Comparison of ENCODE assay signal across 34 cellular contexts in the genomic region with DNA sequence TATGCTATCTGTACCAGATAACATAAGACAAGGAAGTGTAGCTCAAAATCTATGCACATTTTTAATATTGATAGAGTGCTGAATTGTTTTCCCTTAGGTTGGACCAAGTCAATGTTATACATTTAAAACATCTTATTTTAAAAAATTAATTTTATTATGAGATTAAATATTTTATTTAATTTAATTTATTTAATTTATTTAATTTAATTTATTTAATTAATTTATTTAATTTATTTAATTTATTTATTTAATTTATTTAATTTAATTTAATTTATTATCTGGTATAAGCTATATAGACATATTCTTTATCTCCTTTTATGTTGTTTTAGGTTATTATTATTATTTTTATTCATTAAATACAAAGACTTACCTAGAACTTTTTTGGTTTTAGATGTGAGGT.
"Had no signal": no experiment of that assay in that cellular context is flagged by ENCODE, and none has a peak within 500 bp of the region (broad histone marks: within the 10 kb centered on the region; RNA-seq: fewer than 3 reads in every experiment).

No MANE protein-coding gene starts in this region.

- H3K4me1 Mint-ChIP-seq: activated B cell treated with CpG ODN at 0.5 μM for 24 hours; activated CD8-positive, alpha-beta memory T cell treated with anti-CD3 and anti-CD28 coated beads, Interleukin-2, amount 10 ng/mL, durations not matched to agents 7 days and 5 days; activated naive CD4-positive, alpha-beta T cell treated with anti-CD3 and anti-CD28 coated beads, Interleukin-2, amount 50 U/mL, for 24 hours; activated naive CD8-positive, alpha-beta T cell treated with anti-CD3 and anti-CD28 coated beads for 36 hours; activated naive CD8-positive, alpha-beta T cell treated with anti-CD3 and anti-CD28 coated beads, Interleukin-2, amount 50 U/mL, for 24 hours had no signal

- H3K4me1 ChIP-seq: adrenal gland, colonic mucosa, esophagus muscularis mucosa, foreskin keratinocyte, gastroesophageal sphincter had no signal

- H3K9me3 Mint-ChIP-seq: dendritic cell treated with granulocyte-macrophage colony-stimulating factor and Interleukin-4, amounts not matched to agents 40 ng/mL and 50 ng/mL, for 4 days; endodermal cell had no signal

- H3K36me3 Mint-ChIP-seq: activated CD8-positive, alpha-beta memory T cell treated with anti-CD3 and anti-CD28 coated beads, Interleukin-2, amount 10 ng/mL, durations not matched to agents 7 days and 5 days; activated naive CD4-positive, alpha-beta T cell treated with anti-CD3 and anti-CD28 coated beads, Interleukin-2, amount 50 U/mL, for 24 hours; activated naive CD8-positive, alpha-beta T cell treated with anti-CD3 and anti-CD28 coated beads for 36 hours had no signal

- H3K36me3 ChIP-seq: adrenal gland, colonic mucosa, esophagus muscularis mucosa, gastroesophageal sphincter had no signal

- DNase-seq: activated B cell treated with CpG ODN at 0.5 μM for 24 hours; activated CD4-positive, alpha-beta T cell treated with anti-CD3 and anti-CD28 coated beads for 48 hours; activated CD4-positive, alpha-beta T cell treated with anti-CD3 and anti-CD28 coated beads, Interleukin-2, amount 50 U/mL, for 1 hour; activated CD4-positive, alpha-beta T cell treated with anti-CD3 and anti-CD28 coated beads, Interleukin-2, amount 50 U/mL, for 48 hours; activated CD8-positive, alpha-beta memory T cell treated with anti-CD3 and anti-CD28 coated beads, Interleukin-2, amount 10 ng/mL, durations not matched to agents 7 days and 5 days; activated CD8-positive, alpha-beta memory T cell treated with anti-CD3 and anti-CD28 coated beads, Interleukin-2, amount 50 U/mL, for 4 hours; activated CD8-positive, alpha-beta T cell treated with anti-CD3 and anti-CD28 coated beads for 36 hours; activated effector memory CD4-positive, alpha-beta T cell treated with anti-CD3 and anti-CD28 coated beads, Interleukin-2, amount 50 U/mL, for 16 hours; activated naive CD4-positive, alpha-beta T cell treated with anti-CD3 and anti-CD28 coated beads for 36 hours; activated naive CD8-positive, alpha-beta T cell treated with anti-CD3 and anti-CD28 coated beads for 36 hours; activated naive CD8-positive, alpha-beta T cell treated with anti-CD3 and anti-CD28 coated beads, Interleukin-2, amount 50 U/mL, for 24 hours; activated T-cell treated with anti-CD3 and anti-CD28 coated beads, Interleukin-2, amount 50 U/mL, for 1 hour; activated T-cell treated with anti-CD3 and anti-CD28 coated beads, Interleukin-2, amount 50 U/mL, for 48 hours; adrenal gland; amygdala; aorta; body of pancreas; caudate nucleus; colonic mucosa; dorsolateral prefrontal cortex; effector memory CD4-positive, alpha-beta T cell; endodermal cell; erythroblast; foreskin keratinocyte; hippocampal formation; T-helper 2 cell had no signal

- H3K27me3 ChIP-seq: adrenal gland, body of pancreas, colonic mucosa, dorsolateral prefrontal cortex, esophagus muscularis mucosa, foreskin keratinocyte, gastroesophageal sphincter had no signal

- H3K4me3 ChIP-seq: adrenal gland, body of pancreas, colonic mucosa, dorsolateral prefrontal cortex, esophagus muscularis mucosa, gastroesophageal sphincter had no signal

- H3K27ac ChIP-seq: adrenal gland, body of pancreas, colonic mucosa, dorsolateral prefrontal cortex, esophagus muscularis mucosa, foreskin keratinocyte, gastroesophageal sphincter, VCaP had no signal

- H3K4me3 Mint-ChIP-seq: activated B cell treated with CpG ODN at 0.5 μM for 24 hours; activated CD8-positive, alpha-beta memory T cell treated with anti-CD3 and anti-CD28 coated beads, Interleukin-2, amount 10 ng/mL, durations not matched to agents 7 days and 5 days; activated CD8-positive, alpha-beta T cell treated with anti-CD3 and anti-CD28 coated beads for 36 hours; activated naive CD4-positive, alpha-beta T cell treated with anti-CD3 and anti-CD28 coated beads for 36 hours; activated naive CD4-positive, alpha-beta T cell treated with anti-CD3 and anti-CD28 coated beads, Interleukin-2, amount 50 U/mL, for 24 hours; activated naive CD8-positive, alpha-beta T cell treated with anti-CD3 and anti-CD28 coated beads for 36 hours; activated naive CD8-positive, alpha-beta T cell treated with anti-CD3 and anti-CD28 coated beads, Interleukin-2, amount 50 U/mL, for 24 hours; activated T-helper 1 cell treated with anti-CD3 and anti-CD28 coated beads, Interleukin-12 subunit alpha, Interleukin-12 subunit beta, Interleukin-2, Interleukin-4 antibody, amounts not matched to agents 30 ng/mL and 10 ng/mL and 1 ng/mL, durations not matched to agents 14 hours and 24 hours and 36 hours; dendritic cell treated with granulocyte-macrophage colony-stimulating factor and Interleukin-4, amounts not matched to agents 40 ng/mL and 50 ng/mL, for 4 days; endodermal cell had no signal

- H3K27me3 Mint-ChIP-seq: activated B cell treated with CpG ODN at 0.5 μM for 24 hours; activated CD8-positive, alpha-beta memory T cell treated with anti-CD3 and anti-CD28 coated beads, Interleukin-2, amount 10 ng/mL, durations not matched to agents 7 days and 5 days; activated CD8-positive, alpha-beta T cell treated with anti-CD3 and anti-CD28 coated beads for 36 hours; activated naive CD4-positive, alpha-beta T cell treated with anti-CD3 and anti-CD28 coated beads, Interleukin-2, amount 50 U/mL, for 24 hours; activated naive CD8-positive, alpha-beta T cell treated with anti-CD3 and anti-CD28 coated beads for 36 hours; activated naive CD8-positive, alpha-beta T cell treated with anti-CD3 and anti-CD28 coated beads, Interleukin-2, amount 50 U/mL, for 24 hours; dendritic cell treated with granulocyte-macrophage colony-stimulating factor and Interleukin-4, amounts not matched to agents 40 ng/mL and 50 ng/mL, for 4 days had no signal

- H3K27ac Mint-ChIP-seq: activated B cell treated with CpG ODN at 0.5 μM for 24 hours; activated CD8-positive, alpha-beta memory T cell treated with anti-CD3 and anti-CD28 coated beads, Interleukin-2, amount 10 ng/mL, durations not matched to agents 7 days and 5 days; activated CD8-positive, alpha-beta T cell treated with anti-CD3 and anti-CD28 coated beads for 36 hours; activated naive CD4-positive, alpha-beta T cell treated with anti-CD3 and anti-CD28 coated beads for 36 hours; activated naive CD4-positive, alpha-beta T cell treated with anti-CD3 and anti-CD28 coated beads, Interleukin-2, amount 50 U/mL, for 24 hours; activated naive CD8-positive, alpha-beta T cell treated with anti-CD3 and anti-CD28 coated beads for 36 hours; activated naive CD8-positive, alpha-beta T cell treated with anti-CD3 and anti-CD28 coated beads, Interleukin-2, amount 50 U/mL, for 24 hours; activated T-helper 1 cell treated with anti-CD3 and anti-CD28 coated beads, Interleukin-12 subunit alpha, Interleukin-12 subunit beta, Interleukin-2, Interleukin-4 antibody, amounts not matched to agents 30 ng/mL and 10 ng/mL and 1 ng/mL, durations not matched to agents 14 hours and 24 hours and 36 hours; activated T-helper 2 cell treated with anti-CD3 and anti-CD28 coated beads, Interferon-gamma antibody, Interleukin-2, Interleukin-4, amounts not matched to agents 10 μg/mL and 5 μg/mL and 100 μg/mL, durations not matched to agents 14 hours and 24 hours and 36 hours; dendritic cell treated with granulocyte-macrophage colony-stimulating factor and Interleukin-4, amounts not matched to agents 40 ng/mL and 50 ng/mL, for 4 days; endodermal cell had no signal

- H3K9me3 ChIP-seq: adrenal gland, body of pancreas, colonic mucosa, esophagus muscularis mucosa, gastroesophageal sphincter had no signal

- ATAC-seq: activated CD4-positive, CD25-positive, alpha-beta regulatory T cell treated with anti-CD3 and anti-CD28 coated beads, Interleukin-2, amount 50 U/mL, for 24 hours; activated CD8-positive, alpha-beta memory T cell treated with anti-CD3 and anti-CD28 coated beads, Interleukin-2, amount 10 ng/mL, durations not matched to agents 7 days and 5 days; activated CD8-positive, alpha-beta T cell treated with anti-CD3 and anti-CD28 coated beads for 36 hours; activated naive CD8-positive, alpha-beta T cell treated with anti-CD3 and anti-CD28 coated beads, Interleukin-2, amount 50 U/mL, for 24 hours; body of pancreas; foreskin keratinocyte; gastroesophageal sphincter had no signal
